Comparison of ENCODE assay signal across 2 cellular contexts in the genomic region with DNA sequence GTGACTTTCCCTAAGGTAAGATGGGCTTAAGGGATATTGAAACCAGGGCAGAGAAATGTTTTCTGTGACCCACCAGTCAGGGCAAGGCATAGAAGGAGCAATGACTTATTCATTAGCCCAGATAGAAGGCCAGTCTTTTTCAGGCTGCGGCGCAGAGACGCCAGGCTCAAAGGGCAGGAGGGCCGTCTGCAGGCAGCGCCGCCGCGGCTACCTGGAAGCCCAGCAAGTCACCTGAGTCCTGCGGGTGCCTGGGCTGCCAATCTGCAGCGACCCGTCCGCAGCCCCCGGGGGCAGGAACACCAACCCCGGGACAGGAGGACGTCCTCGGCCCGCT.
TF ChIP-seq lines count a peak whose summit lies in the region.

No MANE protein-coding gene starts in this region.

TF ChIP-seq in A549, 52 proteins besides CTCF, POLR2A, EP300 and RAD21:
- TF ChIP-seq ESRRA (IDR thresholded peaks at IDR 0.05; ENCODE audit: borderline replicate concordance, low read length) (no peak), JUNB (IDR thresholded peaks at IDR 0.05) (no peak), KDM1A (IDR thresholded peaks at IDR 0.05; ENCODE audit: low read depth) (no peak), HOXA7 (CRISPR knock-in tag; IDR thresholded peaks at IDR 0.05) (no peak)
- TF ChIP-seq, protein P1, sequence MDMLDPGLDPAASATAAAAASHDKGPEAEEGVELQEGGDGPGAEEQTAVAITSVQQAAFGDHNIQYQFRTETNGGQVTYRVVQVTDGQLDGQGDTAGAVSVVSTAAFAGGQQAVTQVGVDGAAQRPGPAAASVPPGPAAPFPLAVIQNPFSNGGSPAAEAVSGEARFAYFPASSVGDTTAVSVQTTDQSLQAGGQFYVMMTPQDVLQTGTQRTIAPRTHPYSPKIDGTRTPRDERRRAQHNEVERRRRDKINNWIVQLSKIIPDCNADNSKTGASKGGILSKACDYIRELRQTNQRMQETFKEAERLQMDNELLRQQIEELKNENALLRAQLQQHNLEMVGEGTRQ (IDR thresholded peaks at IDR 0.05), result no peak
- TF ChIP-seq, protein P2, sequence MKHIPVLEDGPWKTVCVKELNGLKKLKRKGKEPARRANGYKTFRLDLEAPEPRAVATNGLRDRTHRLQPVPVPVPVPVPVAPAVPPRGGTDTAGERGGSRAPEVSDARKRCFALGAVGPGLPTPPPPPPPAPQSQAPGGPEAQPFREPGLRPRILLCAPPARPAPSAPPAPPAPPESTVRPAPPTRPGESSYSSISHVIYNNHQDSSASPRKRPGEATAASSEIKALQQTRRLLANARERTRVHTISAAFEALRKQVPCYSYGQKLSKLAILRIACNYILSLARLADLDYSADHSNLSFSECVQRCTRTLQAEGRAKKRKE (CRISPR knock-in tag; IDR thresholded peaks at IDR 0.05; ENCODE audit: low read depth), result no peak

TF ChIP-seq in H1, 55 proteins besides CTCF, POLR2A, EP300 and RAD21:
- TF ChIP-seq SP1 (IDR thresholded peaks at IDR 0.05; ENCODE audit: low read depth, low read length) (no peak), SAP30 (IDR thresholded peaks at IDR 0.05; ENCODE audit: insufficient read depth, insufficient replicate concordance, low read length) (no peak), NRF1 (IDR thresholded peaks at IDR 0.05; ENCODE audit: low read depth, low read length) (no peak), JUN (IDR thresholded peaks at IDR 0.05; ENCODE audit: low read depth, low read length) (no peak), SIX5 (IDR thresholded peaks at IDR 0.05; ENCODE audit: low read depth, low read length) (no peak), ASH2L (IDR thresholded peaks at IDR 0.05; ENCODE audit: low read length) (no peak), CHD1 (IDR thresholded peaks at IDR 0.05; ENCODE audit: low read depth, low read length) (no peak), KDM4A (IDR thresholded peaks at IDR 0.05; ENCODE audit: low read depth, low read length, severe bottlenecking) (no peak), TAF7 (optimal IDR thresholded peaks at IDR 0.05; ENCODE audit: borderline replicate concordance, low read depth, low read length) (no peak), RNF2 (IDR thresholded peaks at IDR 0.05; ENCODE audit: borderline replicate concordance, low read depth, low read length, missing control alignments, poor library complexity, severe bottlenecking) (no peak), POU5F1 (IDR thresholded peaks at IDR 0.05; ENCODE audit: low read depth, low read length) (no peak), SRF (IDR thresholded peaks at IDR 0.05; ENCODE audit: low read depth, low read length) (no peak), HDAC6 (IDR thresholded peaks at IDR 0.05; ENCODE audit: low read depth, low read length) (no peak), SP2 (IDR thresholded peaks at IDR 0.05; ENCODE audit: low read length) (no peak), RXRA (IDR thresholded peaks at IDR 0.05; ENCODE audit: insufficient read depth, low read depth, low read length) (no peak)
- TF ChIP-seq, protein P3, sequence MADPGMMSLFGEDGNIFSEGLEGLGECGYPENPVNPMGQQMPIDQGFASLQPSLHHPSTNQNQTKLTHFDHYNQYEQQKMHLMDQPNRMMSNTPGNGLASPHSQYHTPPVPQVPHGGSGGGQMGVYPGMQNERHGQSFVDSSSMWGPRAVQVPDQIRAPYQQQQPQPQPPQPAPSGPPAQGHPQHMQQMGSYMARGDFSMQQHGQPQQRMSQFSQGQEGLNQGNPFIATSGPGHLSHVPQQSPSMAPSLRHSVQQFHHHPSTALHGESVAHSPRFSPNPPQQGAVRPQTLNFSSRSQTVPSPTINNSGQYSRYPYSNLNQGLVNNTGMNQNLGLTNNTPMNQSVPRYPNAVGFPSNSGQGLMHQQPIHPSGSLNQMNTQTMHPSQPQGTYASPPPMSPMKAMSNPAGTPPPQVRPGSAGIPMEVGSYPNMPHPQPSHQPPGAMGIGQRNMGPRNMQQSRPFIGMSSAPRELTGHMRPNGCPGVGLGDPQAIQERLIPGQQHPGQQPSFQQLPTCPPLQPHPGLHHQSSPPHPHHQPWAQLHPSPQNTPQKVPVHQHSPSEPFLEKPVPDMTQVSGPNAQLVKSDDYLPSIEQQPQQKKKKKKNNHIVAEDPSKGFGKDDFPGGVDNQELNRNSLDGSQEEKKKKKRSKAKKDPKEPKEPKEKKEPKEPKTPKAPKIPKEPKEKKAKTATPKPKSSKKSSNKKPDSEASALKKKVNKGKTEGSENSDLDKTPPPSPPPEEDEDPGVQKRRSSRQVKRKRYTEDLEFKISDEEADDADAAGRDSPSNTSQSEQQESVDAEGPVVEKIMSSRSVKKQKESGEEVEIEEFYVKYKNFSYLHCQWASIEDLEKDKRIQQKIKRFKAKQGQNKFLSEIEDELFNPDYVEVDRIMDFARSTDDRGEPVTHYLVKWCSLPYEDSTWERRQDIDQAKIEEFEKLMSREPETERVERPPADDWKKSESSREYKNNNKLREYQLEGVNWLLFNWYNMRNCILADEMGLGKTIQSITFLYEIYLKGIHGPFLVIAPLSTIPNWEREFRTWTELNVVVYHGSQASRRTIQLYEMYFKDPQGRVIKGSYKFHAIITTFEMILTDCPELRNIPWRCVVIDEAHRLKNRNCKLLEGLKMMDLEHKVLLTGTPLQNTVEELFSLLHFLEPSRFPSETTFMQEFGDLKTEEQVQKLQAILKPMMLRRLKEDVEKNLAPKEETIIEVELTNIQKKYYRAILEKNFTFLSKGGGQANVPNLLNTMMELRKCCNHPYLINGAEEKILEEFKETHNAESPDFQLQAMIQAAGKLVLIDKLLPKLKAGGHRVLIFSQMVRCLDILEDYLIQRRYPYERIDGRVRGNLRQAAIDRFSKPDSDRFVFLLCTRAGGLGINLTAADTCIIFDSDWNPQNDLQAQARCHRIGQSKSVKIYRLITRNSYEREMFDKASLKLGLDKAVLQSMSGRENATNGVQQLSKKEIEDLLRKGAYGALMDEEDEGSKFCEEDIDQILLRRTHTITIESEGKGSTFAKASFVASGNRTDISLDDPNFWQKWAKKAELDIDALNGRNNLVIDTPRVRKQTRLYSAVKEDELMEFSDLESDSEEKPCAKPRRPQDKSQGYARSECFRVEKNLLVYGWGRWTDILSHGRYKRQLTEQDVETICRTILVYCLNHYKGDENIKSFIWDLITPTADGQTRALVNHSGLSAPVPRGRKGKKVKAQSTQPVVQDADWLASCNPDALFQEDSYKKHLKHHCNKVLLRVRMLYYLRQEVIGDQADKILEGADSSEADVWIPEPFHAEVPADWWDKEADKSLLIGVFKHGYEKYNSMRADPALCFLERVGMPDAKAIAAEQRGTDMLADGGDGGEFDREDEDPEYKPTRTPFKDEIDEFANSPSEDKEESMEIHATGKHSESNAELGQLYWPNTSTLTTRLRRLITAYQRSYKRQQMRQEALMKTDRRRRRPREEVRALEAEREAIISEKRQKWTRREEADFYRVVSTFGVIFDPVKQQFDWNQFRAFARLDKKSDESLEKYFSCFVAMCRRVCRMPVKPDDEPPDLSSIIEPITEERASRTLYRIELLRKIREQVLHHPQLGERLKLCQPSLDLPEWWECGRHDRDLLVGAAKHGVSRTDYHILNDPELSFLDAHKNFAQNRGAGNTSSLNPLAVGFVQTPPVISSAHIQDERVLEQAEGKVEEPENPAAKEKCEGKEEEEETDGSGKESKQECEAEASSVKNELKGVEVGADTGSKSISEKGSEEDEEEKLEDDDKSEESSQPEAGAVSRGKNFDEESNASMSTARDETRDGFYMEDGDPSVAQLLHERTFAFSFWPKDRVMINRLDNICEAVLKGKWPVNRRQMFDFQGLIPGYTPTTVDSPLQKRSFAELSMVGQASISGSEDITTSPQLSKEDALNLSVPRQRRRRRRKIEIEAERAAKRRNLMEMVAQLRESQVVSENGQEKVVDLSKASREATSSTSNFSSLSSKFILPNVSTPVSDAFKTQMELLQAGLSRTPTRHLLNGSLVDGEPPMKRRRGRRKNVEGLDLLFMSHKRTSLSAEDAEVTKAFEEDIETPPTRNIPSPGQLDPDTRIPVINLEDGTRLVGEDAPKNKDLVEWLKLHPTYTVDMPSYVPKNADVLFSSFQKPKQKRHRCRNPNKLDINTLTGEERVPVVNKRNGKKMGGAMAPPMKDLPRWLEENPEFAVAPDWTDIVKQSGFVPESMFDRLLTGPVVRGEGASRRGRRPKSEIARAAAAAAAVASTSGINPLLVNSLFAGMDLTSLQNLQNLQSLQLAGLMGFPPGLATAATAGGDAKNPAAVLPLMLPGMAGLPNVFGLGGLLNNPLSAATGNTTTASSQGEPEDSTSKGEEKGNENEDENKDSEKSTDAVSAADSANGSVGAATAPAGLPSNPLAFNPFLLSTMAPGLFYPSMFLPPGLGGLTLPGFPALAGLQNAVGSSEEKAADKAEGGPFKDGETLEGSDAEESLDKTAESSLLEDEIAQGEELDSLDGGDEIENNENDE (IDR thresholded peaks at IDR 0.05; ENCODE audit: insufficient replicate concordance, low read length), result no peak
- TF ChIP-seq, protein P1 (IDR thresholded peaks at IDR 0.05; ENCODE audit: low read length), result no peak
